ENCODE assay signal across 27 cellular contexts in genomic region chr16:35146031-35146710, GRCh38.
"Had no signal": no experiment of that assay in that cellular context is flagged by ENCODE, and none has a peak within 500 bp of the region (broad histone marks: within the 10 kb centered on the region; RNA-seq: fewer than 3 reads in every experiment).

No MANE protein-coding gene starts in this region.

- H3K36me3 Mint-ChIP-seq: activated naive CD8-positive, alpha-beta T cell treated with anti-CD3 and anti-CD28 coated beads, Interleukin-2, amount 10 ng/mL, durations not matched to agents 7 days and 5 days had no signal

- ATAC-seq: activated CD8-positive, alpha-beta T cell treated with anti-CD3 and anti-CD28 coated beads for 36 hours; PC-3 had no signal

- H3K27ac Mint-ChIP-seq: activated CD4-positive, alpha-beta T cell treated with anti-CD3 and anti-CD28 coated beads, Interleukin-2, amount 10 ng/mL, durations not matched to agents 24 days and 14 days; activated CD8-positive, alpha-beta T cell treated with anti-CD3 and anti-CD28 coated beads for 36 hours; activated naive CD4-positive, alpha-beta T cell treated with anti-CD3 and anti-CD28 coated beads, Interleukin-2, amount 50 U/mL, for 24 hours; activated naive CD8-positive, alpha-beta T cell treated with anti-CD3 and anti-CD28 coated beads, Interleukin-2, amount 10 ng/mL, durations not matched to agents 7 days and 5 days; activated T-helper 2 cell treated with anti-CD3 and anti-CD28 coated beads, Interferon-gamma antibody, Interleukin-2, Interleukin-4, amounts not matched to agents 10 μg/mL and 5 μg/mL and 100 μg/mL, durations not matched to agents 14 hours and 24 hours and 36 hours had no signal

- H3K4me3 Mint-ChIP-seq: activated CD4-positive, alpha-beta T cell treated with anti-CD3 and anti-CD28 coated beads, Interleukin-2, amount 10 ng/mL, durations not matched to agents 24 days and 14 days; activated CD8-positive, alpha-beta T cell treated with anti-CD3 and anti-CD28 coated beads for 36 hours; activated naive CD4-positive, alpha-beta T cell treated with anti-CD3 and anti-CD28 coated beads, Interleukin-2, amount 50 U/mL, for 24 hours; activated naive CD8-positive, alpha-beta T cell treated with anti-CD3 and anti-CD28 coated beads, Interleukin-2, amount 10 ng/mL, durations not matched to agents 7 days and 5 days had no signal

- H3K9ac ChIP-seq: KMS-11 had no signal

- H3K27me3 ChIP-seq: ascending aorta, cardiac muscle cell, Peyer's patch had no signal

- FAIRE-seq: TTC549 had no signal

- H3K4me1 Mint-ChIP-seq: activated CD4-positive, alpha-beta T cell treated with anti-CD3 and anti-CD28 coated beads, Interleukin-2, amount 10 ng/mL, durations not matched to agents 24 days and 14 days; activated naive CD4-positive, alpha-beta T cell treated with anti-CD3 and anti-CD28 coated beads, Interleukin-2, amount 50 U/mL, for 24 hours; activated naive CD8-positive, alpha-beta T cell treated with anti-CD3 and anti-CD28 coated beads, Interleukin-2, amount 10 ng/mL, durations not matched to agents 7 days and 5 days had no signal

- H3K27me3 Mint-ChIP-seq: activated CD4-positive, alpha-beta T cell treated with anti-CD3 and anti-CD28 coated beads, Interleukin-2, amount 10 ng/mL, durations not matched to agents 24 days and 14 days; activated CD8-positive, alpha-beta T cell treated with anti-CD3 and anti-CD28 coated beads for 36 hours; activated naive CD4-positive, alpha-beta T cell treated with anti-CD3 and anti-CD28 coated beads, Interleukin-2, amount 50 U/mL, for 24 hours; activated naive CD8-positive, alpha-beta T cell treated with anti-CD3 and anti-CD28 coated beads, Interleukin-2, amount 10 ng/mL, durations not matched to agents 7 days and 5 days had no signal

- DNase-seq: activated CD4-positive, alpha-beta T cell treated with anti-CD3 and anti-CD28 coated beads, Interleukin-2, amount 10 ng/mL, durations not matched to agents 24 days and 14 days; activated CD4-positive, alpha-beta T cell treated with anti-CD3 and anti-CD28 coated beads, Interleukin-2, amount 50 U/mL, for 4 hours; activated CD8-positive, alpha-beta T cell treated with anti-CD3 and anti-CD28 coated beads for 36 hours; activated gamma-delta T cell; activated naive CD4-positive, alpha-beta T cell treated with Interleukin-2 at 50 U/mL for 16 hours; activated naive CD8-positive, alpha-beta T cell treated with anti-CD3 and anti-CD28 coated beads, Interleukin-2, amount 10 ng/mL, durations not matched to agents 7 days and 5 days; activated T-cell treated with anti-CD3 and anti-CD28 coated beads, Interleukin-2, amount 50 U/mL, for 1 hour; amygdala; NCI-H1092 treated with DMSO at 0.1 percent for 48 hours; NCI-H1417; NCI-H146; NCI-H187; NCI-H2029 treated with DMSO at 0.1 percent for 48 hours; NCI-H345; NCI-H524 treated with DMSO at 0.1 percent for 48 hours; NK-92 treated with Interleukin-12 subunit alpha and Interleukin-12 subunit beta, amount 100 ng/mL, for 24 hours; PC-3; Peyer's patch; RPMI8226; SIG-M5; T1000 had no signal

- H3K4me1 ChIP-seq: ascending aorta, Peyer's patch had no signal

- H3K27ac ChIP-seq: ascending aorta, cardiac muscle cell, KMS-11, Peyer's patch had no signal

- H3K4me3 ChIP-seq: ascending aorta, cardiac muscle cell, Peyer's patch had no signal

- H3K36me3 ChIP-seq: ascending aorta, cardiac muscle cell, Peyer's patch had no signal
